In genomic region chr2:229429529-229430067, GRCh38 we compare ENCODE assay signal across 14 cellular contexts.
"Had no signal": no experiment of that assay in that cellular context is flagged by ENCODE, and none has a peak within 500 bp of the region (broad histone marks: within the 10 kb centered on the region; RNA-seq: fewer than 3 reads in every experiment).

No MANE protein-coding gene starts in this region.

- H3K27me3 ChIP-seq: foreskin keratinocyte, heart left ventricle, left lung, neural progenitor cell, pancreas, thyroid gland had no signal

- H3K4me2 ChIP-seq: neural progenitor cell had no signal

- H3K36me3 ChIP-seq: heart left ventricle, left lung, neural progenitor cell, pancreas, thyroid gland had no signal

- ATAC-seq: esophagus mucosa; foreskin keratinocyte; left lung; pancreas; stimulated activated naive CD8-positive, alpha-beta T cell treated with anti-CD3 and anti-CD28 coated beads, Interleukin-15, amount 100 ng/mL, for 72 hours had no signal

- H3K9me3 ChIP-seq: heart left ventricle, left lung, pancreas, thyroid gland had no signal

- H3K4me3 ChIP-seq: heart left ventricle, left lung, neural progenitor cell, pancreas, skin epidermis, thyroid gland had no signal

- DNase-seq: activated CD4-positive, CD25-positive, alpha-beta regulatory T cell; activated effector memory CD4-positive, alpha-beta T cell treated with Interleukin-2 at 50 U/mL for 16 hours; activated T-cell treated with anti-CD3 and anti-CD28 coated beads, Interleukin-2, amount 50 U/mL, for 1 hour; foreskin keratinocyte; heart left ventricle; islet precursor cell; left lung; pancreas; stimulated activated CD4-positive, alpha-beta T cell treated with anti-CD3 and anti-CD28 coated beads, Interleukin-4, amount 100 ng/mL, for 4 hours; stimulated activated naive CD8-positive, alpha-beta T cell treated with anti-CD3 and anti-CD28 coated beads, Interleukin-15, amount 100 ng/mL, for 72 hours; thyroid gland had no signal

- H3K9ac ChIP-seq: neural progenitor cell had no signal

- H3K27ac ChIP-seq: foreskin keratinocyte, left lung, neural progenitor cell, pancreas, thyroid gland had no signal

- H2AFZ ChIP-seq: neural progenitor cell had no signal

- H3K4me1 ChIP-seq: left lung, neural progenitor cell, pancreas, thyroid gland had no signal
